8 cellular contexts compared by ENCODE assay signal in genomic region chrX:7925867-7926472, GRCh38. TPM values are rescaled to one million over a fixed set of nuclear protein-coding genes. Genes with fewer than 3 reads are reported as not detected.
DNase-seq lines count a peak whose midpoint lies in the region; ATAC-seq lines count a peak whose summit lies in the region.

No MANE protein-coding gene starts in this region.

- H3K4me1 Mint-ChIP-seq in IgD-negative memory B cell = peaks cover 7 to 16% (median 14%) of the 10 kb centered on the region in 3 donors

- H3K27ac Mint-ChIP-seq in IgD-negative memory B cell = peak overlapping the region in 2 of 3 donors; percentile 98 to 99

- H3K36me3 Mint-ChIP-seq in IgD-negative memory B cell = peaks cover 6% of the 10 kb centered on the region

- peaks cover 0 to 4% (median 0%) of the 10 kb centered on the region in 3 donors for H3K9me3 Mint-ChIP-seq in IgD-negative memory B cell

- ATAC-seq in GM19395 (IDR thresholded peaks at IDR 0.05; ENCODE audit: unreplicated experiment) = peak; percentile 44
- ATAC-seq in GM21447 (IDR thresholded peaks at IDR 0.05; ENCODE audit: unreplicated experiment) = no peak

- no peaks in the 10 kb centered on the region for H3K27me3 Mint-ChIP-seq in IgD-negative memory B cell

- peak overlapping the region; percentile 38 to 99 (median 96) for H3K4me3 Mint-ChIP-seq in IgD-negative memory B cell

- DNase-seq in CD1c-positive myeloid dendritic cell (ENCODE audit: extremely low spot score) (peak; percentile 56), RPMI8226 (peak; percentile 58), globus pallidus (ENCODE audit: low spot score) (peak; percentile 55), putamen (ENCODE audit: low spot score) (peak; percentile 47)
- peak; percentile 56 for DNase-seq in activated naive CD4-positive, alpha-beta T cell treated with Interleukin-2 at 50 U/mL for 16 hours

RNA-seq across cellular contexts. Expression of gene PNPLA4, which starts 1.2 kb away (rescaled TPM):
- 24.0 TPM for polyA plus RNA-seq in IgD-negative memory B cell
